8 cellular contexts compared by ENCODE assay signal in the genomic region with DNA sequence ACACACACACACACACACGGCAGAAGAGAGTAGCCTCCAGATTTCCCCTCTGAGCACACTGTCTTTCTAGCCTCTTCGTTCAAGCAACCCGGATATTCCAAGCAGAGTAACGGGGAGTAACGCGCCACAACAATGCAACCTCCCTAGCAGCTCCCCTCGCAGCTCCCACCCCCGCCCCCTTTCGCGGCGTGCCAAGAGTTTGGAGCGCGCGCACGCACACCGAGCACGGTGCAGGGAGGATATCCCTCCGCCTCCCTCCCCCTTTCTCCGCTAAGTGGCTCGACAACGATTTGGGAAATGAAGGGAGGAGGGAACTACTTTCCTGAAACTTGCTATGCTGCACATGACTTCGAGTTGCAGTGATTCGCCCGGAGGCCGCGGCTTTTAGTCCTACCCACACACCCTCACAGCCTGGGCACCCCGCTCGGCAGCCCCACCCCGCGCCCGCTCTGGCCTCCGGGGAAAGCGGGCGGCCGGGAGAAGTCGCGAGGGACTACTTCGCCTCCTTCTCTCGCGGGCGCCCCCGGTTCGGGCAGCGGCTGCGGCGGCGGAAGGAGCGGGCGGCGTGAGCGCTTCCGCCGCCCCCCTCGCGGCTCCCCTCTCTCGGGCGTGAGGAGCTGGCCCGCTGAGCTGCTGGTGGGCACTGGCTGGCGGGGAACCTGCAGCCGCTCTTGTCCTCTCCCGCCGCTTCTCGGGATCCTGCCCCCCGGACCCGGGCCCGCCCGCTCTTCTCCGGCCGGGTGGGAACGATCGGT. TPM values are rescaled to one million over a fixed set of nuclear protein-coding genes. Genes with fewer than 3 reads are reported as not detected.
DNase-seq lines count a peak whose midpoint lies in the region; ATAC-seq and TF ChIP-seq lines count a peak whose summit lies in the region.

No MANE protein-coding gene starts in this region.

- peaks cover 25% of the 10 kb centered on the region for H3K4me1 Mint-ChIP-seq in activated CD4-positive, alpha-beta memory T cell treated with anti-CD3 and anti-CD28 coated beads, Interleukin-2, amount 10 ng/mL, durations not matched to agents 7 days and 5 days

- H3K4me3 ChIP-seq in ectodermal cell (ENCODE audit: insufficient read depth, low read depth, low read length) (peak overlapping the region; percentile 81), lower leg skin (ENCODE audit: low read depth, poor library complexity, severe bottlenecking) (peak overlapping the region; percentile 61)

- H3K27me3 ChIP-seq in ectodermal cell (ENCODE audit: control insufficient read depth, insufficient read depth, low read length, poor library complexity, severe bottlenecking): no peaks in the 10 kb centered on the region

- 0% methylated on average over 71 of the region's 71 CpGs for WGBS in ectodermal cell, 2 experiments
- 0 to 2% methylated on average over 36 to 37 of the region's 71 CpGs for WGBS in lower leg skin, 2 donors

- H3K9me3 ChIP-seq in ectodermal cell (ENCODE audit: control insufficient read depth, low read length): no peaks in the 10 kb centered on the region

- no peaks in the 10 kb centered on the region for H3K9me3 Mint-ChIP-seq in activated CD4-positive, alpha-beta memory T cell treated with anti-CD3 and anti-CD28 coated beads, Interleukin-2, amount 10 ng/mL, durations not matched to agents 7 days and 5 days

- POLR2A ChIA-PET in activated CD4-positive, alpha-beta memory T cell treated with anti-CD3 and anti-CD28 coated beads, Interleukin-2, amount 10 ng/mL, durations not matched to agents 7 days and 5 days (lab: Charles Lee): interaction anchor here (1.0 to 1.6 kb wide), 3 partner anchors 9 to 12 kb away, joined by 3 to 4 read pairs (median 3); no protein-coding TSS in a partner anchor

- no peak overlapping the region for H3K27ac Mint-ChIP-seq in activated CD4-positive, alpha-beta memory T cell treated with anti-CD3 and anti-CD28 coated beads, Interleukin-2, amount 10 ng/mL, durations not matched to agents 7 days and 5 days

- H3K4me3 Mint-ChIP-seq in activated CD4-positive, alpha-beta memory T cell treated with anti-CD3 and anti-CD28 coated beads, Interleukin-2, amount 10 ng/mL, durations not matched to agents 7 days and 5 days: peak overlapping the region; percentile 72

- H3K36me3 Mint-ChIP-seq in activated CD4-positive, alpha-beta memory T cell treated with anti-CD3 and anti-CD28 coated beads, Interleukin-2, amount 10 ng/mL, durations not matched to agents 7 days and 5 days (ENCODE audit: low read depth): no peaks in the 10 kb centered on the region

- ATAC-seq in HG03469 (IDR thresholded peaks at IDR 0.05; ENCODE audit: unreplicated experiment): peak; percentile 30

- CTCF ChIA-PET in activated CD4-positive, alpha-beta memory T cell treated with anti-CD3 and anti-CD28 coated beads, Interleukin-2, amount 10 ng/mL, durations not matched to agents 7 days and 5 days (lab: Charles Lee): interaction anchor here (0.7 to 1.1 kb wide), 3 partner anchors 17 to 875 kb away, joined by 3 read pairs; no protein-coding TSS in a partner anchor

- no peak for TF ChIP-seq CTCF in lower leg skin (IDR thresholded peaks at IDR 0.05)

- peaks cover 71% of the 10 kb centered on the region for H3K27me3 Mint-ChIP-seq in activated CD4-positive, alpha-beta memory T cell treated with anti-CD3 and anti-CD28 coated beads, Interleukin-2, amount 10 ng/mL, durations not matched to agents 7 days and 5 days

- H3K4me1 ChIP-seq in ectodermal cell (ENCODE audit: control insufficient read depth, insufficient read depth, low read length): peaks cover 8% of the 10 kb centered on the region

- intact Hi-C loops in lower leg skin (cut with DNase I; ENCODE audit: low total_unique reads): no loop called here

- TF ChIP-seq POLR2A in GM19193 (IDR thresholded peaks at IDR 0.05; ENCODE audit: extremely low read depth, insufficient read depth, insufficient read length) (peak; percentile 58), lower leg skin (IDR thresholded peaks at IDR 0.05) (no peak)

- H3K36me3 ChIP-seq in ectodermal cell (ENCODE audit: control insufficient read depth, insufficient read depth, low read length): no peaks in the 10 kb centered on the region

- DNase-seq in AG20443 (ENCODE audit: low spot score) (peak; percentile 91), NCI-H82 treated with DMSO at 0.1 percent for 48 hours (lab: John Stamatoyannopoulos, UW; ENCODE audit: unreplicated experiment) (peak; percentile 76), lower leg skin (ENCODE audit: low spot score in 2 of 2) (peak; percentile 86 to 97)
- DNase-seq in activated CD4-positive, alpha-beta memory T cell treated with anti-CD3 and anti-CD28 coated beads, Interleukin-2, amount 10 ng/mL, durations not matched to agents 7 days and 5 days: peak; percentile 48
- DNase-seq in stimulated activated CD4-positive, alpha-beta T cell treated with anti-CD3 and anti-CD28 coated beads, Interleukin-4, amount 100 ng/mL, for 1 hour: peak; percentile 70

- peak overlapping the region; percentile 95 for H3K27ac ChIP-seq in ectodermal cell (ENCODE audit: insufficient read depth, low read depth, low read length, poor library complexity, severe bottlenecking)

RNA-seq across cellular contexts. Expression of a gene that starts 0.7 kb away (rescaled TPM):
- under 1 TPM; 0.10 to 0.13 TPM for total RNA-seq in activated CD4-positive, alpha-beta memory T cell treated with anti-CD3 and anti-CD28 coated beads, Interleukin-2, amount 10 ng/mL, durations not matched to agents 7 days and 5 days
- 25.5 TPM for polyA plus RNA-seq in ectodermal cell (2013, experiment 1 of 4)
- 32.2 TPM for polyA plus RNA-seq in ectodermal cell (2013, experiment 2 of 4)
- polyA plus RNA-seq in ectodermal cell (2013, experiment 3 of 4): 27.4 TPM
- 34.0 TPM for polyA plus RNA-seq in ectodermal cell (2013, experiment 4 of 4)
- 10 to 100 TPM in 3 of 4 donors, 1 to 10 TPM in 1; 8.8 to 14.8 (median 11.5) TPM for total RNA-seq in lower leg skin

Comparison
In these comparisons a context has a peak if more than half of its experiments do, and no peak if none do; other contexts are left out.
1. Peak in every context shown above with its lines: DNase-seq, ATAC-seq, H3K4me3 ChIP-seq and H3K27ac ChIP-seq.
2. RNA of a gene that starts 0.7 kb away (total RNA-seq): 8.8 to 14.8 TPM in lower leg skin; 0.10 to 0.13 TPM in activated CD4-positive, alpha-beta memory T cell treated with anti-CD3 and anti-CD28 coated beads, Interleukin-2, amount 10 ng/mL, durations not matched to agents 7 days and 5 days; every median in the first group is over 4 times any median in the second.